8 cellular contexts compared by ENCODE assay signal in the genomic region with DNA sequence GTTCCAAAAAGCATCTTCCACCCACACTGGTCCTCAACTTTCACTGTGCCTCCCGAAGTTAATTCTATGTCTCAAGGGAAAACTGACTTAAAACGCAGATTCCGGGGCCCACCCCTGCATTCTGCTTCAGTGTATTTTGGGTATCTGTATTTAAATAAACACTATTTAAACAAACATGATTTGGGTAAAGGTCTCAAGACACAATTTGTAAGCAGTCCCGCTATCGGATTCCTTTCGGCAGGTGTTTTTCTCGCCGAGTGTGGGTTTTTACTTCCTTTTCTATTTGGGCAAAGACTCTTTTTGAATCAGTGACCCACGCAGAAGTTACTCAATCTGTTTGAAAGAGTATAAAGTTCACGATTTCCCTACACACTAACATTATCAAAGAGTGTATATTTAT. TPM values are rescaled to one million over a fixed set of nuclear protein-coding genes. Genes with fewer than 3 reads are reported as not detected.
DNase-seq lines count a peak whose midpoint lies in the region; ATAC-seq and TF ChIP-seq lines count a peak whose summit lies in the region.

No MANE protein-coding gene starts in this region.

- 11% methylated on average over 10 of the region's 10 CpGs for WGBS in body of pancreas, 2 donors

- intact Hi-C loops in body of pancreas (cut with DNase I): no loop called here

- H3K27me3 Mint-ChIP-seq in HFFc6 (ENCODE audit: insufficient read depth): peaks cover 2% of the 10 kb centered on the region

- no peaks in the 10 kb centered on the region for H3K9me3 ChIP-seq in AG04450 (ENCODE audit: control insufficient read depth, insufficient read depth, low read length)
- H3K9me3 ChIP-seq in body of pancreas: no peaks in the 10 kb centered on the region
- H3K9me3 ChIP-seq in muscle layer of colon (ENCODE audit: low read length): no peaks in the 10 kb centered on the region

- H3K27ac ChIP-seq in AG04450 (ENCODE audit: low read depth, low read length) (no peak overlapping the region), body of pancreas (peak overlapping the region; percentile 33 to 99 (median 94)), muscle layer of colon (ENCODE audit: low read depth, low read length) (peak overlapping the region; percentile 98)

- H3K27me3 ChIP-seq in AG04450 (ENCODE audit: control insufficient read depth, insufficient read depth, low read length): no peaks in the 10 kb centered on the region
- no peaks in the 10 kb centered on the region for H3K27me3 ChIP-seq in body of pancreas
- no peaks in the 10 kb centered on the region for H3K27me3 ChIP-seq in muscle layer of colon (ENCODE audit: control insufficient read depth in 1 of 2, insufficient read depth in 2 of 2, low read length in 2 of 2)

- H3K9ac ChIP-seq in muscle layer of colon (ENCODE audit: low read length): peak overlapping the region; percentile 67

- TF ChIP-seq CTCF in AG04450 (IDR thresholded peaks at IDR 0.05; ENCODE audit: low read depth, low read length) (no peak), HFFc6 (IDR thresholded peaks at IDR 0.05) (no peak), body of pancreas (IDR thresholded peaks at IDR 0.05) (no peak)

- H3K27ac Mint-ChIP-seq in HFFc6: peak overlapping the region; percentile 88

- peak overlapping the region; percentile 98 for H3K4me3 Mint-ChIP-seq in HFFc6

- H3K4me3 ChIP-seq in AG04450 (ENCODE audit: low read depth, low read length) (peak overlapping the region; percentile 84), body of pancreas (peak overlapping the region; percentile 14 to 51), muscle layer of colon (ENCODE audit: low read depth in 1 of 2, low read length in 2 of 2) (peak overlapping the region in 1 of 2 donors; percentile 75)

- H3K4me1 Mint-ChIP-seq in HFFc6 (ENCODE audit: low read depth): peaks cover 44% of the 10 kb centered on the region

- H3K4me1 ChIP-seq in body of pancreas (peaks cover 49% of the 10 kb centered on the region), muscle layer of colon (ENCODE audit: insufficient read depth, low read length) (peaks cover 13% of the 10 kb centered on the region)

- CTCF ChIA-PET in AG04450 (lab: Charles Lee): interaction anchor here (0.6 to 7.7 kb wide), 5 partner anchors 21 to 120 kb away, joined by 3 to 54 read pairs (median 6); a partner anchor contains a TSS

- no peaks in the 10 kb centered on the region for H3K9me3 Mint-ChIP-seq in HFFc6

- H3K36me3 ChIP-seq in body of pancreas (replicated peaks in 1 of 2; ENCODE audit: insufficient read depth in 1 of 2, low read depth in 2 of 2) (no peaks in the 10 kb centered on the region), muscle layer of colon (ENCODE audit: insufficient read depth, low read length) (no peaks in the 10 kb centered on the region)

- TF ChIP-seq POLR2A in body of pancreas (IDR thresholded peaks at IDR 0.05): no peak

- no peak for DNase-seq in AG04450 (ENCODE audit: low read depth, low spot score)
- DNase-seq in HFFc6: no peak
- DNase-seq in body of pancreas: peak in 1 of 4 donors; percentile 22
- no peak for DNase-seq in NCI-H2227 treated with DMSO at 0.1 percent for 48 hours (lab: John Stamatoyannopoulos, UW)
- no peak for DNase-seq in activated CD4-positive, CD25-positive, alpha-beta regulatory T cell treated with anti-CD3 and anti-CD28 coated beads, Interleukin-2, amount 50 U/mL, for 72 hours

- peaks cover 10% of the 10 kb centered on the region; the same call in 1 of the 2 replicates for H3K36me3 Mint-ChIP-seq in HFFc6 (ENCODE audit: low read depth)

- no peak for ATAC-seq in body of pancreas
- ATAC-seq in GM21515 (IDR thresholded peaks at IDR 0.05; ENCODE audit: unreplicated experiment): no peak
- no peak for ATAC-seq in HG03378 (IDR thresholded peaks at IDR 0.05; ENCODE audit: unreplicated experiment)

- POLR2A ChIA-PET in AG04450 (lab: Yijun Ruan, JAX): interaction anchor here (0.6 to 2.4 kb wide), 2 partner anchors 38 to 595 kb away, joined by 4 to 11 read pairs; no protein-coding TSS in a partner anchor

RNA-seq across cellular contexts. Expression of a gene that starts 1.2 kb away (rescaled TPM):
- polyA plus RNA-seq in AG04450 (2011; rRNA removed): 215 and 227 TPM in 2 replicates
- polyA minus RNA-seq in AG04450 (2011; rRNA and poly(A)+ RNA removed): 170 and 180 TPM in 2 replicates
- total RNA-seq in HFFc6 (2021; fragmentation: NEBNext Ultra II Directional; extraction: Animal tissue kit (Norgen Biotek cat#: 25700)): 100 to 1,000 TPM; 185 to 210 (median 200) TPM
- 100 to 1,000 TPM in 1 of 2 donors, 10 to 100 TPM in 1; 80.4 to 140 TPM for total RNA-seq in body of pancreas
